In the genomic region with DNA sequence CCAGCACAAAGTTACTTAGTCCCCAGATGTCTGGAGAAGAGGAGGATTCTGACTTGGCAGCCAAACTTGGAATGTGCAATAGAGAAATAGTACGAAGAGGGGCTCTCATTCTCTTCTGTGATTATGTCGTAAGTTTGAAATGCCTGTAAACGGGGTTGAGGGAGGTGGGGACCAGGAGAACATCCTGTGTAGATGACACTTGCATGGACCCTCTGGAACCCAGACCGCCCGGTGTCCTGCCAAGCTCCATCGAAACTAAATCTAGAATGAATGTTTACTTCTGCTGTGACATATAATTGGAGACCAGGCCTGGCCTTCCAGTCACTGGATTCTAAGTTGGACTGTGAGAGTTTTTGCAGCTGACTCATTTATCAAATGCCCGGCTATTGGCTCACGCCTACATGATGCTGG, we compare ENCODE assay signal across 11 cellular contexts. TPM values are rescaled to one million over a fixed set of nuclear protein-coding genes. Genes with fewer than 3 reads are reported as not detected.
A peak's percentile ranks its signal among the peaks of the same experiment; 100 is the strongest.
DNase-seq lines count a peak whose midpoint lies in the region; ATAC-seq and TF ChIP-seq lines count a peak whose summit lies in the region.
"Had no signal": no experiment of that assay in that cellular context is flagged by ENCODE, and none has a peak within 500 bp of the region (broad histone marks: within the 10 kb centered on the region; RNA-seq: fewer than 3 reads in every experiment).

No MANE protein-coding gene starts in this region.

- no peaks in the 10 kb centered on the region for H3K79me2 ChIP-seq in osteoblast (ENCODE audit: insufficient read depth, low read length)

- peak overlapping the region; percentile 2 to 72 (median 30) for H3K27ac ChIP-seq in Peyer's patch
- H3K27ac ChIP-seq in osteoblast (ENCODE audit: low read depth, low read length): no peak overlapping the region
- H3K27ac ChIP-seq in RWPE1: no peak overlapping the region

- DNase-seq in AG08396 (ENCODE audit: low spot score) (peak; percentile 76), Peyer's patch (peak in 1 of 3 donors; percentile 56), foreskin fibroblast (peak; percentile 64 to 81), osteoblast (ENCODE audit: insufficient read length, low spot score, missing footprints) (peak; percentile 50), RWPE1 (ENCODE audit: low spot score) (no peak), cortex of kidney (lab: John Stamatoyannopoulos, UW) (no peak)
- DNase-seq in stimulated activated naive CD4-positive, alpha-beta T cell treated with Interleukin-2 at 50 U/mL for 16 hours (lab: John Stamatoyannopoulos, UW): no peak
- DNase-seq: activated B cell treated with CpG ODN at 0.5 μM for 24 hours, small intestine had no signal

- TF ChIP-seq POLR2A in Peyer's patch (IDR thresholded peaks at IDR 0.05): no peak

- POLR2A ChIA-PET in RWPE1 (lab: Yijun Ruan, JAX; ENCODE audit: low non-redundant PET): no interaction called here

- H3K4me3 ChIP-seq in Peyer's patch (no peak overlapping the region), foreskin fibroblast (ENCODE audit: low read depth in 1 of 2, low read length in 2 of 2) (peak overlapping the region in 1 of 2 donors; percentile 17), osteoblast (ENCODE audit: insufficient read depth, low read length) (no peak overlapping the region)

- H2AFZ ChIP-seq in osteoblast (ENCODE audit: low read length): no peak overlapping the region

- CTCF ChIA-PET in RWPE1 (lab: Yijun Ruan, JAX): no interaction called here

- ATAC-seq in GM19023 (IDR thresholded peaks at IDR 0.05; ENCODE audit: unreplicated experiment): no peak
- ATAC-seq: Panc1 had no signal

- H3K4me1 ChIP-seq in Peyer's patch (peaks cover 0 to 10% (median 7%) of the 10 kb centered on the region in 4 donors), osteoblast (ENCODE audit: insufficient read depth, low read length) (peaks cover 6% of the 10 kb centered on the region)

- H3K4me2 ChIP-seq in osteoblast (ENCODE audit: insufficient read depth, low read length): no peak overlapping the region

- no peaks in the 10 kb centered on the region for H3K27me3 ChIP-seq in Peyer's patch
- no peaks in the 10 kb centered on the region for H3K27me3 ChIP-seq in osteoblast (ENCODE audit: insufficient read depth, low read length)

- H3K36me3 ChIP-seq in Peyer's patch: peaks cover 0 to 44% (median 0%) of the 10 kb centered on the region in 3 donors
- H3K36me3 ChIP-seq in osteoblast (ENCODE audit: insufficient read depth, low read length): peaks cover 45% of the 10 kb centered on the region

- H3K9me3 ChIP-seq in Peyer's patch: no peaks in the 10 kb centered on the region
- H3K9me3 ChIP-seq in osteoblast (ENCODE audit: low read depth, low read length): no peaks in the 10 kb centered on the region

- TF ChIP-seq CTCF in Peyer's patch (IDR thresholded peaks at IDR 0.05) (no peak), foreskin fibroblast (IDR thresholded peaks at IDR 0.05; ENCODE audit: low read depth, low read length) (no peak), osteoblast (IDR thresholded peaks at IDR 0.05; ENCODE audit: extremely low read depth, low read depth, low read length) (no peak), RWPE1 (conservative IDR thresholded peaks at IDR 0.05; ENCODE audit: low read depth) (no peak)

- H4K20me1 ChIP-seq in osteoblast (ENCODE audit: insufficient read depth, low read length): no peaks in the 10 kb centered on the region

RNA-seq across cellular contexts. Expression of a gene that starts 44.9 kb away (rescaled TPM):
- total RNA-seq in Peyer's patch (1 to 10 TPM in 3 of 4 donors, under 1 TPM in 1; 0.35 to 2.5 (median 1.5) TPM), osteoblast (0.59 and 0.72 TPM in 2 replicates)

Comparison
In these comparisons a context has a peak if more than half of its experiments do, and no peak if none do; other contexts are left out.
1. DNase-seq: peak in AG08396 (single experiment), foreskin fibroblast (2 of 2) and osteoblast (single experiment); none in stimulated activated naive CD4-positive, alpha-beta T cell treated with Interleukin-2 at 50 U/mL for 16 hours (single experiment), RWPE1 (single experiment) and cortex of kidney (single experiment).
2. H3K27ac ChIP-seq: peak in Peyer's patch (4 of 4); none in osteoblast (single experiment) and RWPE1 (single experiment).